24 cellular contexts compared by ENCODE assay signal in genomic region chr6:106764353-106764980, GRCh38.
DNase-seq lines count a peak whose midpoint lies in the region; ATAC-seq, FAIRE-seq and TF ChIP-seq lines count a peak whose summit lies in the region.
"Had no signal": no experiment of that assay in that cellular context is flagged by ENCODE, and none has a peak within 500 bp of the region (broad histone marks: within the 10 kb centered on the region; RNA-seq: fewer than 3 reads in every experiment).

No MANE protein-coding gene starts in this region.

- H3K9me3 ChIP-seq in BLaER1 treated with 17β-estradiol and CSF1 and Interleukin-3, amounts not matched to agents 10 nM and 100 nM (replicated peaks in 1 of 11) = peaks cover 45 to 76% (median 59%) of the 10 kb centered on the region in 11 experiments
- no peaks in the 10 kb centered on the region for H3K9me3 ChIP-seq in pancreas
- H3K9me3 ChIP-seq: BE2C had no signal

- ATAC-seq in pancreas = peak; percentile 51 to 80 (median 78)
- ATAC-seq: CD8-positive, alpha-beta T cell; GM12878; SK-N-SH treated with all-trans-retinoic acid at 6 μM for 48 hours; T-cell had no signal

- no peak for FAIRE-seq in pancreas (lab: Jason Lieb, UNC)
- FAIRE-seq: D721Med, GM12878 had no signal

- no peak overlapping the region for H3K4me3 ChIP-seq in BLaER1 treated with 17β-estradiol and CSF1 and Interleukin-3, amounts not matched to agents 10 nM and 100 nM
- H3K4me3 ChIP-seq in LNCaP clone FGC (ENCODE audit: low read depth, low read length) = no peak overlapping the region
- peak overlapping the region in 1 of 4 donors; percentile 29 for H3K4me3 ChIP-seq in pancreas
- H3K4me3 ChIP-seq: GM12878, PC-9 had no signal

- H3K9ac ChIP-seq in BLaER1 treated with 17β-estradiol and CSF1 and Interleukin-3, amounts not matched to agents 10 nM and 100 nM = no peak overlapping the region

- peak; percentile 64 for DNase-seq in LNCaP clone FGC (ENCODE audit: low read depth)
- no peak for DNase-seq in pancreas
- DNase-seq in GM10266 (ENCODE audit: extremely low spot score) = no peak
- no peak for DNase-seq in activated naive CD4-positive, alpha-beta T cell treated with anti-CD3 and anti-CD28 coated beads, Interleukin-2, amount 50 U/mL, for 16 hours
- no peak for DNase-seq in stimulated activated CD4-positive, alpha-beta T cell treated with anti-CD3 and anti-CD28 coated beads, Interleukin-4, amount 100 ng/mL, for 1 hour
- DNase-seq: BE2C; CD8-positive, alpha-beta T cell; GDM1; GOT3; KG1; MV-4-11; NCI-H1694 treated with DMSO at 0.1 percent for 48 hours; NCI-H2227 treated with DMSO at 0.1 percent for 48 hours; NCI-H524; NCI-H82; PC-9; SIG-M5; T-cell had no signal

- no peak overlapping the region for H3K27ac ChIP-seq in BLaER1 treated with 17β-estradiol and CSF1 and Interleukin-3, amounts not matched to agents 10 nM and 100 nM
- peak overlapping the region; percentile 44 for H3K27ac ChIP-seq in VCaP
- peak overlapping the region; percentile 0 to 80 (median 52) for H3K27ac ChIP-seq in pancreas
- H3K27ac ChIP-seq: PC-9, RWPE1 had no signal

- no peak for TF ChIP-seq CTCF in LNCaP clone FGC (IDR thresholded peaks at IDR 0.05; ENCODE audit: control insufficient read depth, extremely low read depth, insufficient read depth)
- no peak for TF ChIP-seq CTCF in VCaP (conservative IDR thresholded peaks at IDR 0.05)
- no peak for TF ChIP-seq CTCF in pancreas (IDR thresholded peaks at IDR 0.05)
- no peak for TF ChIP-seq CTCF in GM10266 (IDR thresholded peaks at IDR 0.05; ENCODE audit: control insufficient read depth, insufficient read depth, low read depth, missing control alignments)

- H4K20me1 ChIP-seq in BLaER1 treated with 17β-estradiol and CSF1 and Interleukin-3, amounts not matched to agents 10 nM and 100 nM = no peaks in the 10 kb centered on the region

- no peaks in the 10 kb centered on the region for H3K27me3 ChIP-seq in BLaER1 treated with 17β-estradiol and CSF1 and Interleukin-3, amounts not matched to agents 10 nM and 100 nM
- no peaks in the 10 kb centered on the region for H3K27me3 ChIP-seq in pancreas

- H3K4me1 ChIP-seq in BLaER1 treated with 17β-estradiol and CSF1 and Interleukin-3, amounts not matched to agents 10 nM and 100 nM = peaks cover 0 to 19% (median 16%) of the 10 kb centered on the region in 10 experiments; a peak in 14 of 20 replicates
- H3K4me1 ChIP-seq in pancreas = peaks cover 32 to 49% (median 43%) of the 10 kb centered on the region in 3 donors
- H3K4me1 ChIP-seq: BE2C had no signal

- intact Hi-C loops in pancreas (cut with DNase I) = no loop called here

- H3K36me3 ChIP-seq in BLaER1 treated with 17β-estradiol and CSF1 and Interleukin-3, amounts not matched to agents 10 nM and 100 nM = no peaks in the 10 kb centered on the region; a peak in 1 of 22 replicates
- H3K36me3 ChIP-seq in pancreas = no peaks in the 10 kb centered on the region
- H3K36me3 ChIP-seq: BE2C had no signal

- peak overlapping the region in 9 of 11 experiments; percentile 3 to 53 (median 38); a peak in 13 of 22 replicates for H3K4me2 ChIP-seq in BLaER1 treated with 17β-estradiol and CSF1 and Interleukin-3, amounts not matched to agents 10 nM and 100 nM
- H3K4me2 ChIP-seq: PC-9 had no signal

- 50 to 60% methylated on average over 2 of the region's 2 CpGs for WGBS in pancreas, 2 donors

Comparison
In these comparisons a context has a peak if more than half of its experiments do, and no peak if none do; other contexts are left out.
1. H3K27ac ChIP-seq: peak in VCaP (single experiment) and pancreas (4 of 4); none in BLaER1 treated with 17β-estradiol and CSF1 and Interleukin-3, amounts not matched to agents 10 nM and 100 nM (0 of 11).